ENCODE assay signal across 9 cellular contexts in the genomic region with DNA sequence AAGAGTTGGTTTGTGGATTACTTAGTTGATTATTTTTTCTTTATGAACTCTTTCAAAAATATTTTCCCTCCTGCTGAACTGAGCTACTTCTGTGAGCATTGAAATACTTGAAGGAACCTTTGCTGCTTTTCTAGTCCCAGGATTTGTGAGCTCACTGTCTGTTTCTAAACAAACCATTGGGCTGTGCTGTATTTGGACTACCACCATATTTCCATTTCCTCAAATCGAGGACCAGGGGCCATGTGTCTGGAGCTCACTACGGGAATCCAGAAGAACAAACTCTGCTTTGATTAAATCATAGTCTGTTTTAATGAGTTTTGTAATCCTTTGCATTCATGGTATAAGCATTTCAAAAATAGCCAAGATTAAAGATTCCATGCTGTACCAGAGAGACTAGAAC. TPM values are rescaled to one million over a fixed set of nuclear protein-coding genes. Genes with fewer than 3 reads are reported as not detected.
DNase-seq lines count a peak whose midpoint lies in the region; ATAC-seq, FAIRE-seq and TF ChIP-seq lines count a peak whose summit lies in the region.
"Had no signal": no experiment of that assay in that cellular context is flagged by ENCODE, and none has a peak within 500 bp of the region (broad histone marks: within the 10 kb centered on the region; RNA-seq: fewer than 3 reads in every experiment).

No MANE protein-coding gene starts in this region.

- DNase-seq in A549 (ENCODE audit: low read depth in 1 of 2, low spot score in 1 of 2) (no peak), HFFc6 (no peak), amniotic epithelial cell (ENCODE audit: low read depth) (peak; percentile 34), memory B cell (ENCODE audit: low spot score in 2 of 2) (no peak), GM12892 (ENCODE audit: insufficient read length) (no peak)
- DNase-seq: stimulated activated naive CD4-positive, alpha-beta T cell treated with Interleukin-2 at 50 U/mL for 16 hours had no signal

- peak overlapping the region; percentile 62 to 94 for H3K27ac ChIP-seq in A549

- H3K4me1 Mint-ChIP-seq in HFFc6 (ENCODE audit: low read depth) (peaks cover 59% of the 10 kb centered on the region), memory B cell (peaks cover 24% of the 10 kb centered on the region)

- no peak for TF ChIP-seq RAD21 in A549 (conservative IDR thresholded peaks at IDR 0.05 in 1 of 2, IDR thresholded peaks at IDR 0.05 in 1 of 2)

- 14% methylated on average over 2 of the region's 2 CpGs for WGBS in A549 (ENCODE audit: missing lambda C conversion rate)

- H3K4me2 ChIP-seq in A549, result peak overlapping the region; percentile 86

- POLR2A ChIA-PET in A549 (lab: Yijun Ruan, JAX), result interaction anchor here (0.6 to 0.9 kb wide), 3 partner anchors 10 to 624 kb away, joined by 4 to 8 read pairs (median 4); no protein-coding TSS in a partner anchor

- no peak for TF ChIP-seq CTCF in A549 (IDR thresholded peaks at IDR 0.05)
- TF ChIP-seq CTCF in HFFc6 (IDR thresholded peaks at IDR 0.05), result no peak

- ATAC-seq in A549, result no peak
- no peak for ATAC-seq in memory B cell (ENCODE audit: low read depth)
- ATAC-seq in HG02763 (IDR thresholded peaks at IDR 0.05; ENCODE audit: unreplicated experiment), result no peak
- no peak for ATAC-seq in GM21717 (IDR thresholded peaks at IDR 0.05; ENCODE audit: unreplicated experiment)
- no peak for ATAC-seq in GM21390 (IDR thresholded peaks at IDR 0.05; ENCODE audit: unreplicated experiment)

- H3K9me3 Mint-ChIP-seq in HFFc6, result no peaks in the 10 kb centered on the region
- peaks cover 2% of the 10 kb centered on the region for H3K9me3 Mint-ChIP-seq in memory B cell

- TF ChIP-seq EP300 in A549 (IDR thresholded peaks at IDR 0.05), result no peak

- H3K4me3 ChIP-seq in A549, result peak overlapping the region; percentile 92

- H3K27ac Mint-ChIP-seq in HFFc6 (peak overlapping the region; percentile 89), memory B cell (peak overlapping the region; percentile 55)

- H3K27me3 Mint-ChIP-seq in HFFc6 (ENCODE audit: insufficient read depth) (no peaks in the 10 kb centered on the region; the same call in 1 of the 2 replicates), memory B cell (no peaks in the 10 kb centered on the region)

- H3K9me3 ChIP-seq in A549, result no peaks in the 10 kb centered on the region

- CTCF ChIA-PET in A549 (lab: Yijun Ruan, JAX), result interaction anchor here (0.9 to 4.0 kb wide), 6 partner anchors 18 to 90 kb away, joined by 3 to 13 read pairs (median 8); no protein-coding TSS in a partner anchor

- TF ChIP-seq POLR2A in A549 (IDR thresholded peaks at IDR 0.05; ENCODE audit: low read length) (no peak), GM12892 (IDR thresholded peaks at IDR 0.05; ENCODE audit: low read depth, low read length) (no peak)

- H3K4me3 Mint-ChIP-seq in HFFc6 (peak overlapping the region; percentile 99), memory B cell (peak overlapping the region; percentile 34)

- FAIRE-seq in A549 (lab: Jason Lieb, UNC) (no peak), GM12892 (lab: Jason Lieb, UNC) (no peak)

- peaks cover 37% of the 10 kb centered on the region for H3K4me1 ChIP-seq in A549

- H3K36me3 Mint-ChIP-seq in HFFc6 (ENCODE audit: low read depth) (peaks cover 43% of the 10 kb centered on the region), memory B cell (peaks cover 10% of the 10 kb centered on the region)

TF ChIP-seq in A549, 52 proteins besides CTCF, POLR2A, EP300 and RAD21:
- TF ChIP-seq FOXS1 (CRISPR knock-in tag; IDR thresholded peaks at IDR 0.05) (no peak), HEYL (CRISPR knock-in tag; IDR thresholded peaks at IDR 0.05) (no peak), GATA3 (IDR thresholded peaks at IDR 0.05; ENCODE audit: borderline replicate concordance) (no peak), FOSL2 (IDR thresholded peaks at IDR 0.05) (no peak), FOSL2 (CRISPR knock-in tag; IDR thresholded peaks at IDR 0.05) (no peak), JUNB (IDR thresholded peaks at IDR 0.05) (no peak), EHF (CRISPR knock-in tag; IDR thresholded peaks at IDR 0.05) (no peak), MAFK (IDR thresholded peaks at IDR 0.05; ENCODE audit: partially characterized antibody) (no peak), RCOR1 (IDR thresholded peaks at IDR 0.05; ENCODE audit: low read depth, low read length) (no peak), ZSCAN20 (CRISPR knock-in tag; IDR thresholded peaks at IDR 0.05) (no peak), HOXB5 (CRISPR knock-in tag; IDR thresholded peaks at IDR 0.05) (no peak), SREBF2 (IDR thresholded peaks at IDR 0.05) (no peak), ZC3H11A (IDR thresholded peaks at IDR 0.05) (no peak), MAZ (IDR thresholded peaks at IDR 0.05; ENCODE audit: borderline replicate concordance, low read depth, low read length) (no peak), RNF2 (IDR thresholded peaks at IDR 0.05; ENCODE audit: borderline replicate concordance, low read depth) (no peak)
- TF ChIP-seq, protein P1, sequence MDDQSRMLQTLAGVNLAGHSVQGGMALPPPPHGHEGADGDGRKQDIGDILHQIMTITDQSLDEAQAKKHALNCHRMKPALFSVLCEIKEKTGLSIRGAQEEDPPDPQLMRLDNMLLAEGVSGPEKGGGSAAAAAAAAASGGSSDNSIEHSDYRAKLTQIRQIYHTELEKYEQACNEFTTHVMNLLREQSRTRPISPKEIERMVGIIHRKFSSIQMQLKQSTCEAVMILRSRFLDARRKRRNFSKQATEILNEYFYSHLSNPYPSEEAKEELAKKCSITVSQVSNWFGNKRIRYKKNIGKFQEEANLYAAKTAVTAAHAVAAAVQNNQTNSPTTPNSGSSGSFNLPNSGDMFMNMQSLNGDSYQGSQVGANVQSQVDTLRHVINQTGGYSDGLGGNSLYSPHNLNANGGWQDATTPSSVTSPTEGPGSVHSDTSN (IDR thresholded peaks at IDR 0.05), result no peak
- TF ChIP-seq, protein P2, sequence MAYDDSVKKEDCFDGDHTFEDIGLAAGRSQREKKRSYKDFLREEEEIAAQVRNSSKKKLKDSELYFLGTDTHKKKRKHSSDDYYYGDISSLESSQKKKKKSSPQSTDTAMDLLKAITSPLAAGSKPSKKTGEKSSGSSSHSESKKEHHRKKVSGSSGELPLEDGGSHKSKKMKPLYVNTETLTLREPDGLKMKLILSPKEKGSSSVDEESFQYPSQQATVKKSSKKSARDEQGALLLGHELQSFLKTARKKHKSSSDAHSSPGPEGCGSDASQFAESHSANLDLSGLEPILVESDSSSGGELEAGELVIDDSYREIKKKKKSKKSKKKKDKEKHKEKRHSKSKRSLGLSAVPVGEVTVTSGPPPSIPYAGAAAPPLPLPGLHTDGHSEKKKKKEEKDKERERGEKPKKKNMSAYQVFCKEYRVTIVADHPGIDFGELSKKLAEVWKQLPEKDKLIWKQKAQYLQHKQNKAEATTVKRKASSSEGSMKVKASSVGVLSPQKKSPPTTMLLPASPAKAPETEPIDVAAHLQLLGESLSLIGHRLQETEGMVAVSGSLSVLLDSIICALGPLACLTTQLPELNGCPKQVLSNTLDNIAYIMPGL (CRISPR knock-in tag; IDR thresholded peaks at IDR 0.05; ENCODE audit: borderline replicate concordance), result no peak
- TF ChIP-seq, protein P3, sequence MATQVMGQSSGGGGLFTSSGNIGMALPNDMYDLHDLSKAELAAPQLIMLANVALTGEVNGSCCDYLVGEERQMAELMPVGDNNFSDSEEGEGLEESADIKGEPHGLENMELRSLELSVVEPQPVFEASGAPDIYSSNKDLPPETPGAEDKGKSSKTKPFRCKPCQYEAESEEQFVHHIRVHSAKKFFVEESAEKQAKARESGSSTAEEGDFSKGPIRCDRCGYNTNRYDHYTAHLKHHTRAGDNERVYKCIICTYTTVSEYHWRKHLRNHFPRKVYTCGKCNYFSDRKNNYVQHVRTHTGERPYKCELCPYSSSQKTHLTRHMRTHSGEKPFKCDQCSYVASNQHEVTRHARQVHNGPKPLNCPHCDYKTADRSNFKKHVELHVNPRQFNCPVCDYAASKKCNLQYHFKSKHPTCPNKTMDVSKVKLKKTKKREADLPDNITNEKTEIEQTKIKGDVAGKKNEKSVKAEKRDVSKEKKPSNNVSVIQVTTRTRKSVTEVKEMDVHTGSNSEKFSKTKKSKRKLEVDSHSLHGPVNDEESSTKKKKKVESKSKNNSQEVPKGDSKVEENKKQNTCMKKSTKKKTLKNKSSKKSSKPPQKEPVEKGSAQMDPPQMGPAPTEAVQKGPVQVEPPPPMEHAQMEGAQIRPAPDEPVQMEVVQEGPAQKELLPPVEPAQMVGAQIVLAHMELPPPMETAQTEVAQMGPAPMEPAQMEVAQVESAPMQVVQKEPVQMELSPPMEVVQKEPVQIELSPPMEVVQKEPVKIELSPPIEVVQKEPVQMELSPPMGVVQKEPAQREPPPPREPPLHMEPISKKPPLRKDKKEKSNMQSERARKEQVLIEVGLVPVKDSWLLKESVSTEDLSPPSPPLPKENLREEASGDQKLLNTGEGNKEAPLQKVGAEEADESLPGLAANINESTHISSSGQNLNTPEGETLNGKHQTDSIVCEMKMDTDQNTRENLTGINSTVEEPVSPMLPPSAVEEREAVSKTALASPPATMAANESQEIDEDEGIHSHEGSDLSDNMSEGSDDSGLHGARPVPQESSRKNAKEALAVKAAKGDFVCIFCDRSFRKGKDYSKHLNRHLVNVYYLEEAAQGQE (IDR thresholded peaks at IDR 0.05), result no peak

RNA-seq across cellular contexts. Expression of a gene that starts 1.3 kb away (rescaled TPM):
- polyA plus RNA-seq in A549 (2011; rRNA removed) (171 and 287 TPM in 2 replicates), A549 (2017; fragmentation: RNase III; extraction: RNeasy Plus Mini Kit Qiagen cat#74134 plus additional on column Dnase treatment) (492 to 595 TPM (median 497 TPM) in 3 replicates)
- polyA plus RNA-seq in A549 (2012; cell fraction: cytosol; rRNA removed), result 89.0 and 108 TPM in 2 replicates
- polyA plus RNA-seq in A549 (2012; cell fraction: nucleus; rRNA removed), result 16.2 and 28.5 TPM in 2 replicates
- 11.8 and 17.2 TPM in 2 replicates for polyA minus RNA-seq in A549 (2011; rRNA and poly(A)+ RNA removed)
- 100 to 1,000 TPM; 106 to 151 (median 128) TPM for total RNA-seq in HFFc6 (2021; fragmentation: NEBNext Ultra II Directional; extraction: Animal tissue kit (Norgen Biotek cat#: 25700))
- 128 TPM for polyA plus RNA-seq in GM12892 (2012; ENCODE audit: missing spikeins)
